In genomic region chr5:44952376-44952775, GRCh38 we compare ENCODE assay signal across 9 cellular contexts.
DNase-seq lines count a peak whose midpoint lies in the region; ATAC-seq, FAIRE-seq and TF ChIP-seq lines count a peak whose summit lies in the region.
"Had no signal": no experiment of that assay in that cellular context is flagged by ENCODE, and none has a peak within 500 bp of the region (broad histone marks: within the 10 kb centered on the region; RNA-seq: fewer than 3 reads in every experiment).

No MANE protein-coding gene starts in this region.

- H3K36me3 Mint-ChIP-seq in T-helper 17 cell (ENCODE audit: low read depth): no peaks in the 10 kb centered on the region
- H3K36me3 Mint-ChIP-seq in naive thymus-derived CD8-positive, alpha-beta T cell: no peaks in the 10 kb centered on the region
- H3K36me3 Mint-ChIP-seq: activated naive CD8-positive, alpha-beta T cell had no signal

- H3K36me3 ChIP-seq in NT2/D1 (ENCODE audit: insufficient read depth, insufficient read length, low read length): no peaks in the 10 kb centered on the region
- no peaks in the 10 kb centered on the region for H3K36me3 ChIP-seq in endothelial cell of umbilical vein (ENCODE audit: control insufficient read depth in 2 of 2, extremely low read depth in 1 of 2, insufficient read depth in 2 of 2, low read length in 2 of 2)
- no peaks in the 10 kb centered on the region for H3K36me3 ChIP-seq in gastrocnemius medialis

- H3K27me3 ChIP-seq in NT2/D1 (ENCODE audit: insufficient read depth, insufficient read length) (no peaks in the 10 kb centered on the region), endothelial cell of umbilical vein (ENCODE audit: control insufficient read depth in 2 of 2, insufficient read depth in 2 of 2, low read length in 2 of 2) (no peaks in the 10 kb centered on the region), gastrocnemius medialis (no peaks in the 10 kb centered on the region)

- H3K9me3 ChIP-seq in NT2/D1 (ENCODE audit: insufficient read depth, low read length): no peaks in the 10 kb centered on the region
- no peaks in the 10 kb centered on the region for H3K9me3 ChIP-seq in endothelial cell of umbilical vein (replicated peaks; ENCODE audit: control insufficient read depth, insufficient read depth, low read length)
- H3K9me3 ChIP-seq in gastrocnemius medialis: no peaks in the 10 kb centered on the region
- no peaks in the 10 kb centered on the region for H3K9me3 ChIP-seq in T-helper 17 cell (ENCODE audit: control insufficient read depth, low read length, poor library complexity, severe bottlenecking)

- no peaks in the 10 kb centered on the region for H3K27me3 Mint-ChIP-seq in T-helper 17 cell
- H3K27me3 Mint-ChIP-seq in naive thymus-derived CD8-positive, alpha-beta T cell: no peaks in the 10 kb centered on the region
- H3K27me3 Mint-ChIP-seq: activated naive CD8-positive, alpha-beta T cell had no signal

- H3K4me2 ChIP-seq in endothelial cell of umbilical vein (ENCODE audit: insufficient read depth, low read length): no peak overlapping the region

- no peaks in the 10 kb centered on the region for H3K79me2 ChIP-seq in endothelial cell of umbilical vein (ENCODE audit: control insufficient read depth, insufficient read depth, low read length)

- POLR2A ChIA-PET in endothelial cell of umbilical vein (lab: Charles Lee): no interaction called here
- POLR2A ChIA-PET in naive thymus-derived CD8-positive, alpha-beta T cell (lab: Charles Lee): no interaction called here

- no peak overlapping the region for H2AFZ ChIP-seq in endothelial cell of umbilical vein (ENCODE audit: low read depth, low read length)

- CTCF ChIA-PET in endothelial cell of umbilical vein (lab: Charles Lee): interaction anchor here (0.8 to 1.9 kb wide), 5 partner anchors 15 to 822 kb away, joined by 3 to 8 read pairs (median 3); partner anchors contain the start of gene HCN1

- in situ Hi-C loops in gastrocnemius medialis (cut with MboI; ENCODE audit: low sequenced_read_pairs in 4 of 4): no loop called here

- no peaks in the 10 kb centered on the region for H4K20me1 ChIP-seq in endothelial cell of umbilical vein (replicated peaks; ENCODE audit: control insufficient read depth, extremely low read depth, insufficient read depth, low read length)

- dilution Hi-C loops in endothelial cell of umbilical vein (cut with MboI; ENCODE audit: extremely low pct_ligation_motif_present, low sequenced_read_pairs): no loop called here

- ATAC-seq in GM21360 (IDR thresholded peaks at IDR 0.05; ENCODE audit: unreplicated experiment): peak; percentile 63
- ATAC-seq in HG03469 (IDR thresholded peaks at IDR 0.05; ENCODE audit: unreplicated experiment): peak; percentile 78
- no peak for ATAC-seq in gastrocnemius medialis
- ATAC-seq in T-helper 17 cell: no peak
- no peak for ATAC-seq in naive thymus-derived CD8-positive, alpha-beta T cell

- peak; percentile 53 for DNase-seq in ELR (ENCODE audit: low read depth)
- DNase-seq in NT2/D1 (ENCODE audit: low read depth, low spot score): peak; percentile 9
- DNase-seq in endothelial cell of umbilical vein (ENCODE audit: low read depth, low spot score): peak; percentile 54
- DNase-seq in gastrocnemius medialis: no peak
- DNase-seq in T-helper 17 cell: no peak
- DNase-seq in naive thymus-derived CD8-positive, alpha-beta T cell: no peak

- FAIRE-seq in endothelial cell of umbilical vein (lab: Jason Lieb, UNC): peak; percentile 82

- no peak overlapping the region for H3K9ac ChIP-seq in NT2/D1 (ENCODE audit: insufficient read length, low read depth)
- no peak overlapping the region for H3K9ac ChIP-seq in endothelial cell of umbilical vein (replicated peaks; ENCODE audit: extremely low read depth, insufficient read depth, low read length)

- no peaks in the 10 kb centered on the region for H3K9me1 ChIP-seq in endothelial cell of umbilical vein (replicated peaks; ENCODE audit: control insufficient read depth, extremely low read depth, insufficient read depth, low read length)

- no peaks in the 10 kb centered on the region for H3K4me1 ChIP-seq in NT2/D1 (ENCODE audit: insufficient read depth, insufficient read length)
- H3K4me1 ChIP-seq in endothelial cell of umbilical vein (ENCODE audit: control insufficient read depth, extremely low read depth, insufficient read depth, low read length): no peaks in the 10 kb centered on the region
- no peaks in the 10 kb centered on the region for H3K4me1 ChIP-seq in gastrocnemius medialis

- H3K27ac Mint-ChIP-seq in T-helper 17 cell: no peak overlapping the region
- no peak overlapping the region for H3K27ac Mint-ChIP-seq in naive thymus-derived CD8-positive, alpha-beta T cell
- H3K27ac Mint-ChIP-seq: activated naive CD8-positive, alpha-beta T cell had no signal

- no peaks in the 10 kb centered on the region for H3K4me1 Mint-ChIP-seq in T-helper 17 cell
- H3K4me1 Mint-ChIP-seq in naive thymus-derived CD8-positive, alpha-beta T cell: no peaks in the 10 kb centered on the region

- no peak overlapping the region for H3K4me3 ChIP-seq in NT2/D1 (ENCODE audit: insufficient read length, low read depth)
- no peak overlapping the region for H3K4me3 ChIP-seq in endothelial cell of umbilical vein (replicated peaks in 1 of 3; ENCODE audit: insufficient read depth in 1 of 3, low read depth in 1 of 3, low read length in 3 of 3)
- no peak overlapping the region for H3K4me3 ChIP-seq in gastrocnemius medialis

- H3K9me3 Mint-ChIP-seq in naive thymus-derived CD8-positive, alpha-beta T cell: peaks cover 0 to 8% (median 0%) of the 10 kb centered on the region in 9 donors

- no peak overlapping the region for H3K4me3 Mint-ChIP-seq in T-helper 17 cell
- no peak overlapping the region for H3K4me3 Mint-ChIP-seq in naive thymus-derived CD8-positive, alpha-beta T cell
- H3K4me3 Mint-ChIP-seq: activated naive CD8-positive, alpha-beta T cell had no signal

- intact Hi-C loops in endothelial cell of umbilical vein (cut with micrococcal nuclease) (loop anchor here (1.0 to 5.0 kb wide), 3 partner anchors 90 to 744 kb away; partner anchors contain the start of gene HCN1), gastrocnemius medialis (cut with DNase I; ENCODE audit: low total_unique reads) (no loop called here)

- TF ChIP-seq POLR2A in endothelial cell of umbilical vein (IDR thresholded peaks at IDR 0.05; ENCODE audit: low read depth, low read length): no peak
- no peak for TF ChIP-seq POLR2A in gastrocnemius medialis (IDR thresholded peaks at IDR 0.05)

- TF ChIP-seq CTCF in endothelial cell of umbilical vein (IDR thresholded peaks at IDR 0.05; ENCODE audit: extremely low read depth in 1 of 2, insufficient read depth in 1 of 2, low read depth in 1 of 2, low read length in 2 of 2) (peak; percentile 43 to 63), gastrocnemius medialis (IDR thresholded peaks at IDR 0.05 in 4 of 5, conservative IDR thresholded peaks at IDR 0.05 in 1 of 5) (peak in 3 of 5 experiments; percentile 14 to 44 (median 28))

- BruUV-seq in endothelial cell of umbilical vein (replicated peaks; lab: Mats Ljungman, UMichigan): no TSS peak

- H3K27ac ChIP-seq in endothelial cell of umbilical vein (ENCODE audit: insufficient read depth, low read depth, low read length) (no peak overlapping the region), gastrocnemius medialis (no peak overlapping the region)

TF ChIP-seq in endothelial cell of umbilical vein, 7 proteins besides CTCF, POLR2A, EP300 and RAD21:
- no peak for TF ChIP-seq GATA2 (IDR thresholded peaks at IDR 0.05; ENCODE audit: insufficient read depth, insufficient read length, low read depth, low read length)
- no peak for TF ChIP-seq MAX (IDR thresholded peaks at IDR 0.05; ENCODE audit: insufficient read depth, insufficient read length)
- TF ChIP-seq MYC (IDR thresholded peaks at IDR 0.05; ENCODE audit: low read depth, low read length): no peak
- no peak for TF ChIP-seq EZH2 (IDR thresholded peaks at IDR 0.05; ENCODE audit: borderline replicate concordance, low read depth, low read length, severe bottlenecking)
- no peak for TF ChIP-seq JUN (IDR thresholded peaks at IDR 0.05; ENCODE audit: borderline replicate concordance, insufficient read depth, insufficient read length, low read depth)
- no peak for TF ChIP-seq POLR2AphosphoS5 (IDR thresholded peaks at IDR 0.05; ENCODE audit: insufficient read depth, low read depth, low read length)
- no peak for TF ChIP-seq FOS (IDR thresholded peaks at IDR 0.05; ENCODE audit: borderline replicate concordance, insufficient read depth, low read length)

Comparison
In these comparisons a context has a peak if more than half of its experiments do, and no peak if none do; other contexts are left out.
1. DNase-seq: peak in ELR (single experiment), NT2/D1 (single experiment) and endothelial cell of umbilical vein (single experiment); none in gastrocnemius medialis (0 of 2), T-helper 17 cell (0 of 3) and naive thymus-derived CD8-positive, alpha-beta T cell (0 of 10).
2. ATAC-seq: peak in GM21360 (single experiment) and HG03469 (single experiment); none in gastrocnemius medialis (0 of 2), T-helper 17 cell (single experiment) and naive thymus-derived CD8-positive, alpha-beta T cell (0 of 2).